1 cellular context compared by ENCODE assay signal in the genomic region with DNA sequence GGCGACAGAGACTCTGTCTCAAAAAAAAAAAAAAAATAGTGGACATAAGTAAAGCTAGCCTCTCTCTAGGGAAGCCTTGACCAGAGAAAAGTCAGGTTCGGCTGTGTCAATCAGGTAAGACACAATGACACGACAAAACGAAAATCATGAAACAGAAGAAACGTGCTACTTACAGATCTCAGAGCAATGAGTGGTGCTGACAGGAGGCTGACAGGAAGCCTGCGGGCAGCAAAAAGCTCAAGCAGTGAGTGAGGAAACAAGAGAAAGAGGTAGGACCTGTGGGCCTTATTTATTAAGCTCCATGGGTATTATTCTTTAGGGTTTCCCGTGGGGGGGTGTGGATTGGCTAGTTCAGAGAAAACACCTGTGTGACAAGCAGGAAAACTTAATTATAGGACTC.
TF ChIP-seq lines count a peak whose summit lies in the region.

No MANE protein-coding gene starts in this region.

TF ChIP-seq in H1, 55 proteins besides CTCF, POLR2A, EP300 and RAD21:
- TF ChIP-seq SP4 (IDR thresholded peaks at IDR 0.05; ENCODE audit: low read length) (no peak), NRF1 (IDR thresholded peaks at IDR 0.05; ENCODE audit: low read depth, low read length) (no peak), HDAC6 (IDR thresholded peaks at IDR 0.05; ENCODE audit: low read depth, low read length) (no peak), TBP (IDR thresholded peaks at IDR 0.05; ENCODE audit: low read depth, low read length) (no peak), EGR1 (IDR thresholded peaks at IDR 0.05; ENCODE audit: borderline replicate concordance, low read depth, low read length) (no peak), RNF2 (IDR thresholded peaks at IDR 0.05; ENCODE audit: borderline replicate concordance, low read depth, low read length, missing control alignments, poor library complexity, severe bottlenecking) (no peak), HDAC2 (IDR thresholded peaks at IDR 0.05; ENCODE audit: borderline replicate concordance in 1 of 2, low read depth in 2 of 2, low read length in 2 of 2) (no peak), BCL11A (IDR thresholded peaks at IDR 0.05; ENCODE audit: low read depth in 2 of 2, low read length in 2 of 2) (no peak), YY1 (IDR thresholded peaks at IDR 0.05; ENCODE audit: low read depth, low read length) (no peak), KDM4A (IDR thresholded peaks at IDR 0.05; ENCODE audit: low read depth, low read length, severe bottlenecking) (no peak), TEAD4 (IDR thresholded peaks at IDR 0.05; ENCODE audit: low read depth, low read length) (no peak), MAFK (IDR thresholded peaks at IDR 0.05; ENCODE audit: low read depth, low read length) (no peak), RFX5 (IDR thresholded peaks at IDR 0.05; ENCODE audit: borderline replicate concordance, low read depth, low read length) (no peak)
